In the genomic region with DNA sequence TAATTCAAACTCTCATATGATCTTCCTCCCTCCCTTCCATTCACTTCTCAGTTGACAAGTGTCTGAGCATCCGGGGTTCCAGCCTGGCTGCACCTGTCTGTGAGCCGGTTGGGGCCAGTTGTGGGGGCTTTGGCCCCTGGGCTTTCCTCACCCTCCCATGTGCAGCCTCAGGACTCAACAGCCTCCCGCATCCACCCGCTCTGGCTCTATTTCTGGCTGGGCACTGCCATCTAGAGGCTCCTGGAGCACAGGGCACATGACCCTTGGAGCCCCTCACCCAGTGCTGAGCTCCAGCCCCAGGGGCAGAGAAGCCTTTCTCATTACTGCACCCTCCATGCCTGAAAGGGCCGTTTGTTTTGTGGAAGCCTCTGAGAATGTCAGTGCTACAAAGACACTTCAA, we compare ENCODE assay signal across 9 cellular contexts. TPM values are rescaled to one million over a fixed set of nuclear protein-coding genes. Genes with fewer than 3 reads are reported as not detected.
DNase-seq lines count a peak whose midpoint lies in the region; ATAC-seq and TF ChIP-seq lines count a peak whose summit lies in the region.
"Had no signal": no experiment of that assay in that cellular context is flagged by ENCODE, and none has a peak within 500 bp of the region (broad histone marks: within the 10 kb centered on the region; RNA-seq: fewer than 3 reads in every experiment).

No MANE protein-coding gene starts in this region.

- no peak overlapping the region for H3K27ac ChIP-seq in OCI-LY1 (ENCODE audit: low read depth, low read length, poor library complexity, severe bottlenecking)
- H3K27ac ChIP-seq: skin epidermis had no signal

- H3K4me3 ChIP-seq in OCI-LY1 (ENCODE audit: low read depth, low read length, poor library complexity, severe bottlenecking) (no peak overlapping the region), fibroblast of villous mesenchyme (ENCODE audit: low read depth, low read length) (no peak overlapping the region)
- H3K4me3 ChIP-seq: skin epidermis had no signal

- ATAC-seq in GM18511 (IDR thresholded peaks at IDR 0.05; ENCODE audit: unreplicated experiment), result peak; percentile 55
- peak; percentile 47 for ATAC-seq in HG03460 (IDR thresholded peaks at IDR 0.05; ENCODE audit: unreplicated experiment)

- H3K27me3 ChIP-seq in OCI-LY1 (ENCODE audit: insufficient read depth, low read length), result 0 out of 2 replicates have a peak, but pooled peaks cover 5% of the 10 kb centered on the region

- no peaks in the 10 kb centered on the region for H3F3A ChIP-seq in OCI-LY1 (ENCODE audit: insufficient read depth, low read length)

- no peaks in the 10 kb centered on the region for H3K9me3 ChIP-seq in OCI-LY1 (ENCODE audit: low read length)

- DNase-seq in AG09319 (ENCODE audit: extremely low read depth, low read depth) (no peak), fibroblast of villous mesenchyme (ENCODE audit: low read depth) (peak; percentile 56), posterior cingulate gyrus (peak in 7 of 10 donors; percentile 26 to 90 (median 45)), inferior parietal cortex (ENCODE audit: extremely low spot score) (no peak)
- peak; percentile 76 to 78 for DNase-seq in activated T-cell treated with anti-CD3 and anti-CD28 coated beads, Interleukin-2, amount 50 U/mL, for 48 hours

- H4K20me1 ChIP-seq in OCI-LY1 (ENCODE audit: insufficient read depth, low read length), result no peaks in the 10 kb centered on the region

- H3K9ac ChIP-seq in OCI-LY1 (ENCODE audit: low read length), result no peak overlapping the region

- peaks cover 28% of the 10 kb centered on the region for H3K4me1 ChIP-seq in OCI-LY1 (ENCODE audit: insufficient read depth, low read length, severe bottlenecking)

- H3K9me2 ChIP-seq in OCI-LY1 (ENCODE audit: low read depth, low read length), result no peaks in the 10 kb centered on the region

- H2AFZ ChIP-seq in OCI-LY1 (ENCODE audit: low read length), result no peak overlapping the region

- no peaks in the 10 kb centered on the region for H3K79me2 ChIP-seq in OCI-LY1 (ENCODE audit: insufficient read depth, low read length)

- H3K4me2 ChIP-seq in OCI-LY1 (ENCODE audit: low read length), result no peak overlapping the region

- peak; percentile 64 for TF ChIP-seq CTCF in AG09319 (IDR thresholded peaks at IDR 0.05; ENCODE audit: low read depth, low read length)
- TF ChIP-seq CTCF in OCI-LY1 (IDR thresholded peaks at IDR 0.05; ENCODE audit: low read length), result peak; percentile 88
- peak; percentile 64 for TF ChIP-seq CTCF in fibroblast of villous mesenchyme (IDR thresholded peaks at IDR 0.05; ENCODE audit: insufficient read depth, low read depth, low read length)

- no peaks in the 10 kb centered on the region for H3K36me3 ChIP-seq in OCI-LY1 (ENCODE audit: insufficient read depth, low read length)

- intact Hi-C loops in posterior cingulate gyrus (cut with DNase I), result loop anchor here (5.0 to 10.0 kb wide), 2 partner anchors 470 to 1373 kb away; no protein-coding TSS in a partner anchor

RNA-seq across cellular contexts. Expression of a gene that starts 43.3 kb away (rescaled TPM):
- 86.8 and 87.0 TPM in 2 replicates for total RNA-seq in fibroblast of villous mesenchyme

Comparison
In these comparisons a context has a peak if more than half of its experiments do, and no peak if none do; other contexts are left out.
1. DNase-seq: peak in activated T-cell treated with anti-CD3 and anti-CD28 coated beads, Interleukin-2, amount 50 U/mL, for 48 hours (2 of 2), fibroblast of villous mesenchyme (single experiment) and posterior cingulate gyrus (7 of 10); none in AG09319 (single experiment) and inferior parietal cortex (single experiment).
2. Peak in every context shown above with its lines, with median percentiles within 50 percentile points of each other: CTCF ChIP-seq.